ENCODE assay signal across 14 cellular contexts in genomic region chr3:42763023-42763422, GRCh38. TPM values are rescaled to one million over a fixed set of nuclear protein-coding genes. Genes with fewer than 3 reads are reported as not detected.
DNase-seq lines count a peak whose midpoint lies in the region; ATAC-seq, FAIRE-seq and TF ChIP-seq lines count a peak whose summit lies in the region.
"Had no signal": no experiment of that assay in that cellular context is flagged by ENCODE, and none has a peak within 500 bp of the region (broad histone marks: within the 10 kb centered on the region; RNA-seq: fewer than 3 reads in every experiment).

No MANE protein-coding gene starts in this region.

- in situ Hi-C loops in HepG2 (cut with HindIII; ENCODE audit: extremely low pct_ligation_motif_present, low pct_unique_long_range_greater_than_20kb), result no loop called here

- no peak for TF ChIP-seq EP300 in HepG2 (IDR thresholded peaks at IDR 0.05; ENCODE audit: low read depth in 2 of 2, low read length in 2 of 2)
- no peak for TF ChIP-seq EP300 in HepG2 (CRISPR knock-in tag; IDR thresholded peaks at IDR 0.05; ENCODE audit: borderline replicate concordance)

- H3K9ac ChIP-seq in astrocyte (ENCODE audit: low read length), result no peak overlapping the region
- no peak overlapping the region for H3K9ac ChIP-seq in HepG2 (ENCODE audit: insufficient read depth, low read depth, low read length)

- H3K79me2 ChIP-seq in astrocyte (ENCODE audit: insufficient read depth, low read length) (no peaks in the 10 kb centered on the region), HepG2 (ENCODE audit: insufficient read depth, low read length) (no peaks in the 10 kb centered on the region)

- no peak overlapping the region for H3K4me3 Mint-ChIP-seq in activated naive CD4-positive, alpha-beta T cell treated with anti-CD3 and anti-CD28 coated beads for 36 hours
- no peak overlapping the region for H3K4me3 Mint-ChIP-seq in astrocyte (ENCODE audit: unreplicated experiment)
- H3K4me3 Mint-ChIP-seq: activated naive CD4-positive, alpha-beta T cell treated with anti-CD3 and anti-CD28 coated beads, Interleukin-2, amount 10 ng/mL, durations not matched to agents 7 days and 5 days; natural killer cell had no signal

- no peak overlapping the region for H3K4me3 ChIP-seq in astrocyte (ENCODE audit: insufficient read depth, low read depth, low read length)
- H3K4me3 ChIP-seq in HepG2 (replicated peaks in 1 of 3; ENCODE audit: insufficient read depth in 1 of 3, low read depth in 2 of 3, low read length in 3 of 3), result no peak overlapping the region

- H3K9me3 ChIP-seq in astrocyte (ENCODE audit: insufficient read depth, low read depth, low read length) (no peaks in the 10 kb centered on the region), HepG2 (ENCODE audit: low read length) (no peaks in the 10 kb centered on the region)

- H3K27ac ChIP-seq in astrocyte (ENCODE audit: low read depth, low read length) (no peak overlapping the region), HepG2 (ENCODE audit: extremely low read length, insufficient read depth, low read length) (no peak overlapping the region)

- no peaks in the 10 kb centered on the region for H4K20me1 ChIP-seq in astrocyte (ENCODE audit: insufficient read depth, low read length)
- no peaks in the 10 kb centered on the region for H4K20me1 ChIP-seq in HepG2 (ENCODE audit: insufficient read depth, low read length)

- CTCF ChIA-PET in activated naive CD4-positive, alpha-beta T cell treated with anti-CD3 and anti-CD28 coated beads for 36 hours (lab: Charles Lee), result no interaction called here
- CTCF ChIA-PET in HepG2 (lab: Yijun Ruan, JAX; ENCODE audit: low intra/inter-chr PET ratio, low total read pairs), result no interaction called here

- H2AFZ ChIP-seq in astrocyte (ENCODE audit: low read depth, low read length) (no peak overlapping the region), HepG2 (ENCODE audit: low read length) (no peak overlapping the region)

- ATAC-seq in HepG2, result no peak; the same call in 2 of the 3 replicates
- ATAC-seq in GM21423 (IDR thresholded peaks at IDR 0.05; ENCODE audit: unreplicated experiment), result no peak
- ATAC-seq: natural killer cell had no signal

- no peaks in the 10 kb centered on the region for H3K36me3 Mint-ChIP-seq in activated naive CD4-positive, alpha-beta T cell treated with anti-CD3 and anti-CD28 coated beads for 36 hours (ENCODE audit: low read depth)
- no peaks in the 10 kb centered on the region for H3K36me3 Mint-ChIP-seq in astrocyte (ENCODE audit: low read depth, unreplicated experiment)
- H3K36me3 Mint-ChIP-seq: activated naive CD4-positive, alpha-beta T cell treated with anti-CD3 and anti-CD28 coated beads, Interleukin-2, amount 10 ng/mL, durations not matched to agents 7 days and 5 days; natural killer cell had no signal

- no peak for TF ChIP-seq CTCF in astrocyte (IDR thresholded peaks at IDR 0.05; ENCODE audit: insufficient read depth, low read depth, low read length)
- TF ChIP-seq CTCF in HepG2 (CRISPR knock-in tag; IDR thresholded peaks at IDR 0.05), result no peak

- no peaks in the 10 kb centered on the region for H3K4me1 ChIP-seq in astrocyte (ENCODE audit: insufficient read depth, low read length)
- H3K4me1 ChIP-seq in HepG2 (ENCODE audit: insufficient read depth, low read length), result peaks cover 36% of the 10 kb centered on the region

- H3K36me3 ChIP-seq in astrocyte (ENCODE audit: insufficient read depth, low read length), result no peaks in the 10 kb centered on the region
- H3K36me3 ChIP-seq in HepG2 (replicated peaks in 1 of 2; ENCODE audit: control insufficient read depth in 1 of 2, insufficient read depth in 2 of 2, low read length in 2 of 2), result no peaks in the 10 kb centered on the region

- no peak overlapping the region for H3K27ac Mint-ChIP-seq in activated naive CD4-positive, alpha-beta T cell treated with anti-CD3 and anti-CD28 coated beads for 36 hours
- H3K27ac Mint-ChIP-seq in astrocyte (ENCODE audit: unreplicated experiment), result no peak overlapping the region
- H3K27ac Mint-ChIP-seq: activated naive CD4-positive, alpha-beta T cell treated with anti-CD3 and anti-CD28 coated beads, Interleukin-2, amount 10 ng/mL, durations not matched to agents 7 days and 5 days; natural killer cell had no signal

- H3K4me1 Mint-ChIP-seq in activated naive CD4-positive, alpha-beta T cell treated with anti-CD3 and anti-CD28 coated beads for 36 hours (ENCODE audit: low read depth), result no peaks in the 10 kb centered on the region
- no peaks in the 10 kb centered on the region for H3K4me1 Mint-ChIP-seq in astrocyte (ENCODE audit: low read depth, unreplicated experiment)
- H3K4me1 Mint-ChIP-seq: activated naive CD4-positive, alpha-beta T cell treated with anti-CD3 and anti-CD28 coated beads, Interleukin-2, amount 10 ng/mL, durations not matched to agents 7 days and 5 days; natural killer cell had no signal

- TF ChIP-seq RAD21 in HepG2 (CRISPR knock-in tag; IDR thresholded peaks at IDR 0.05), result no peak

- peak; percentile 20 for DNase-seq in activated naive CD4-positive, alpha-beta T cell treated with anti-CD3 and anti-CD28 coated beads for 36 hours
- DNase-seq in activated naive CD4-positive, alpha-beta T cell (lab: John Stamatoyannopoulos, UW), result no peak
- DNase-seq in astrocyte (ENCODE audit: low read depth), result peak; percentile 44
- DNase-seq in HepG2 (ENCODE audit: low spot score), result no peak
- DNase-seq in amniotic stem cell (lab: John Stamatoyannopoulos, UW), result no peak
- DNase-seq in NCI-H1694 (lab: John Stamatoyannopoulos, UW), result no peak
- no peak for DNase-seq in DMS53 (lab: John Stamatoyannopoulos, UW)
- DNase-seq: activated CD4-positive, alpha-beta T cell treated with anti-CD3 and anti-CD28 coated beads, Interleukin-2, amount 50 U/mL, for 1 hour; activated naive CD4-positive, alpha-beta T cell treated with anti-CD3 and anti-CD28 coated beads, Interleukin-2, amount 10 ng/mL, durations not matched to agents 7 days and 5 days; cerebellar nuclear complex; kidney; natural killer cell; NCI-H2171 treated with DMSO at 0.1 percent for 48 hours had no signal

- BruUV-seq in HepG2 (replicated peaks; lab: Mats Ljungman, UMichigan), result no TSS peak

- H3K27me3 Mint-ChIP-seq in activated naive CD4-positive, alpha-beta T cell treated with anti-CD3 and anti-CD28 coated beads for 36 hours (ENCODE audit: low read depth), result no peaks in the 10 kb centered on the region
- H3K27me3 Mint-ChIP-seq in astrocyte (ENCODE audit: low read depth, unreplicated experiment), result peaks cover 13% of the 10 kb centered on the region

- intact Hi-C loops in activated naive CD4-positive, alpha-beta T cell treated with anti-CD3 and anti-CD28 coated beads for 36 hours (cut with micrococcal nuclease), result no loop called here
- intact Hi-C loops in HepG2 (cut with micrococcal nuclease; ENCODE audit: unreplicated experiment), result no loop called here

- H3K9me3 Mint-ChIP-seq in activated naive CD4-positive, alpha-beta T cell treated with anti-CD3 and anti-CD28 coated beads for 36 hours, result no peaks in the 10 kb centered on the region
- H3K9me3 Mint-ChIP-seq in astrocyte (ENCODE audit: unreplicated experiment), result no peaks in the 10 kb centered on the region
- H3K9me3 Mint-ChIP-seq: activated naive CD4-positive, alpha-beta T cell treated with anti-CD3 and anti-CD28 coated beads, Interleukin-2, amount 10 ng/mL, durations not matched to agents 7 days and 5 days; natural killer cell had no signal

- WGBS in HepG2 (ENCODE audit: low lambda C conversion rate), result 24% methylated on average over 2 of the region's 2 CpGs

- H3K27me3 ChIP-seq in astrocyte (ENCODE audit: insufficient read depth, low read length) (peaks cover 4% of the 10 kb centered on the region), HepG2 (ENCODE audit: control insufficient read depth in 1 of 2, insufficient read depth in 2 of 2, low read length in 2 of 2) (no peaks in the 10 kb centered on the region)

- POLR2A ChIA-PET in HepG2 (lab: Yijun Ruan, JAX), result interaction anchor here (0.9 to 2.0 kb wide), 3 partner anchors 7 to 42 kb away, joined by 3 to 9 read pairs (median 4); partner anchors contain the start of gene HIGD1A

- FAIRE-seq in astrocyte (lab: Jason Lieb, UNC), result no peak
- FAIRE-seq in HepG2 (lab: Jason Lieb, UNC), result no peak
- FAIRE-seq: kidney had no signal

- no peak for TF ChIP-seq POLR2A in HepG2 (IDR thresholded peaks at IDR 0.05; ENCODE audit: insufficient read depth in 1 of 2, low read depth in 2 of 2, low read length in 2 of 2)

- H3K4me2 ChIP-seq in astrocyte (ENCODE audit: low read length) (no peak overlapping the region), HepG2 (ENCODE audit: low read depth, low read length) (peak overlapping the region; percentile 15; the same call in 1 of the 2 replicates)

RNA-seq across cellular contexts. Expression of gene CCDC13, which starts 10.0 kb away (rescaled TPM):
- under 1 TPM in 1 of 2 experiments, not detected in 1; 0.31 TPM for total RNA-seq in activated naive CD4-positive, alpha-beta T cell treated with anti-CD3 and anti-CD28 coated beads for 36 hours
- 0.84 and 1.3 TPM in 2 replicates for total RNA-seq in astrocyte
- total RNA-seq in HepG2 (2016; rRNA removed; fragmentation: Illumina TruSeq; extraction: Trizol), result 0.22 TPM in 1 of 2 replicates, not detected in the other
- total RNA-seq in HepG2 (2016; cell fraction: cytosol; rRNA removed; fragmentation: Illumina TruSeq; extraction: Trizol; ENCODE audit: low read depth), result not detected in 2 replicates
- total RNA-seq in HepG2 (2016; cell fraction: insoluble cytoplasmic fraction; rRNA removed; fragmentation: Illumina TruSeq; extraction: Trizol), result 0.19 TPM in 1 of 2 replicates, not detected in the other
- 0.31 and 0.34 TPM in 2 replicates for total RNA-seq in HepG2 (2016; cell fraction: membrane; rRNA removed; fragmentation: Illumina TruSeq; extraction: Trizol)
- total RNA-seq in HepG2 (2016; cell fraction: nucleus; rRNA removed; fragmentation: Illumina TruSeq; extraction: Trizol), result not detected in 2 replicates
- 0.51 and 0.68 TPM in 2 replicates for polyA plus RNA-seq in HepG2 (2011; rRNA removed)
- 0.09 and 0.26 TPM in 2 replicates for polyA plus RNA-seq in HepG2 (2011; cell fraction: cytosol; rRNA removed)
- 1.6 and 2.5 TPM in 2 replicates for polyA plus RNA-seq in HepG2 (2011; cell fraction: nucleus; rRNA removed)
- polyA plus RNA-seq in HepG2 (2012), result 0.43 and 0.89 TPM in 2 replicates
- polyA plus RNA-seq in HepG2 (2016; cell fraction: cytosol; fragmentation: Illumina TruSeq; extraction: Trizol; ENCODE audit: low read depth), result 0.42 TPM in 1 of 2 replicates, not detected in the other
- 0.41 TPM in 1 of 2 replicates, not detected in the other for polyA plus RNA-seq in HepG2 (2016; cell fraction: insoluble cytoplasmic fraction; fragmentation: Illumina TruSeq; extraction: Trizol; ENCODE audit: low read depth)
- polyA plus RNA-seq in HepG2 (2016; cell fraction: membrane; fragmentation: Illumina TruSeq; extraction: Trizol; ENCODE audit: low read depth), result 0.27 and 0.39 TPM in 2 replicates
- not detected in 2 replicates for polyA plus RNA-seq in HepG2 (2016; cell fraction: nucleus; fragmentation: Illumina TruSeq; extraction: Trizol; ENCODE audit: insufficient read depth, low read depth)
- 0.30 TPM in 1 of 2 replicates, not detected in the other for polyA minus RNA-seq in HepG2 (2011; rRNA and poly(A)+ RNA removed; ENCODE audit: low replicate concordance)
- polyA minus RNA-seq in HepG2 (2011; cell fraction: cytosol; rRNA and poly(A)+ RNA removed), result not detected in 2 replicates
- 1.4 and 2.0 TPM in 2 replicates for polyA minus RNA-seq in HepG2 (2011; cell fraction: nucleus; rRNA and poly(A)+ RNA removed)

RNA-seq across cellular contexts. Expression of gene HIGD1A, which starts 41.3 kb away (rescaled TPM):
- total RNA-seq in activated naive CD4-positive, alpha-beta T cell treated with anti-CD3 and anti-CD28 coated beads for 36 hours, result 10 to 100 TPM; 57.1 to 66.4 TPM
- total RNA-seq in astrocyte, result 125 and 150 TPM in 2 replicates
- total RNA-seq in HepG2 (2016; rRNA removed; fragmentation: Illumina TruSeq; extraction: Trizol), result 253 and 379 TPM in 2 replicates
- 47.7 and 48.6 TPM in 2 replicates for total RNA-seq in HepG2 (2016; cell fraction: cytosol; rRNA removed; fragmentation: Illumina TruSeq; extraction: Trizol; ENCODE audit: low read depth)
- total RNA-seq in HepG2 (2016; cell fraction: insoluble cytoplasmic fraction; rRNA removed; fragmentation: Illumina TruSeq; extraction: Trizol), result 250 and 416 TPM in 2 replicates
- total RNA-seq in HepG2 (2016; cell fraction: membrane; rRNA removed; fragmentation: Illumina TruSeq; extraction: Trizol), result 136 and 157 TPM in 2 replicates
- total RNA-seq in HepG2 (2016; cell fraction: nucleus; rRNA removed; fragmentation: Illumina TruSeq; extraction: Trizol), result 98.8 and 101 TPM in 2 replicates
- polyA plus RNA-seq in HepG2 (2011; rRNA removed), result 175 and 222 TPM in 2 replicates
- 84.7 and 175 TPM in 2 replicates for polyA plus RNA-seq in HepG2 (2011; cell fraction: cytosol; rRNA removed)
- polyA plus RNA-seq in HepG2 (2011; cell fraction: nucleus; rRNA removed), result 20.5 and 47.2 TPM in 2 replicates
- 196 and 210 TPM in 2 replicates for polyA plus RNA-seq in HepG2 (2012)
- 58.2 and 60.2 TPM in 2 replicates for polyA plus RNA-seq in HepG2 (2016; cell fraction: cytosol; fragmentation: Illumina TruSeq; extraction: Trizol; ENCODE audit: low read depth)
- polyA plus RNA-seq in HepG2 (2016; cell fraction: insoluble cytoplasmic fraction; fragmentation: Illumina TruSeq; extraction: Trizol; ENCODE audit: low read depth), result 380 and 413 TPM in 2 replicates
- polyA plus RNA-seq in HepG2 (2016; cell fraction: membrane; fragmentation: Illumina TruSeq; extraction: Trizol; ENCODE audit: low read depth), result 121 and 132 TPM in 2 replicates
- 141 TPM in 2 replicates for polyA plus RNA-seq in HepG2 (2016; cell fraction: nucleus; fragmentation: Illumina TruSeq; extraction: Trizol; ENCODE audit: insufficient read depth, low read depth)
- 17.0 and 26.1 TPM in 2 replicates for polyA minus RNA-seq in HepG2 (2011; rRNA and poly(A)+ RNA removed; ENCODE audit: low replicate concordance)
- 99.1 and 123 TPM in 2 replicates for polyA minus RNA-seq in HepG2 (2011; cell fraction: cytosol; rRNA and poly(A)+ RNA removed)
- 38.9 and 61.0 TPM in 2 replicates for polyA minus RNA-seq in HepG2 (2011; cell fraction: nucleus; rRNA and poly(A)+ RNA removed)

RNA-seq across cellular contexts. Expression of gene ACKR2, which starts 46.2 kb away (rescaled TPM):
- total RNA-seq in activated naive CD4-positive, alpha-beta T cell treated with anti-CD3 and anti-CD28 coated beads for 36 hours, result under 1 TPM; 0.42 to 0.76 TPM
- total RNA-seq in astrocyte (1.7 and 2.1 TPM in 2 replicates), HepG2 (2016; rRNA removed; fragmentation: Illumina TruSeq; extraction: Trizol) (1.1 TPM in 2 replicates)
- 0.62 and 2.0 TPM in 2 replicates for total RNA-seq in HepG2 (2016; cell fraction: cytosol; rRNA removed; fragmentation: Illumina TruSeq; extraction: Trizol; ENCODE audit: low read depth)
- total RNA-seq in HepG2 (2016; cell fraction: insoluble cytoplasmic fraction; rRNA removed; fragmentation: Illumina TruSeq; extraction: Trizol), result 0.64 and 0.71 TPM in 2 replicates
- 1.1 and 1.2 TPM in 2 replicates for total RNA-seq in HepG2 (2016; cell fraction: membrane; rRNA removed; fragmentation: Illumina TruSeq; extraction: Trizol)
- 1.1 and 2.7 TPM in 2 replicates for total RNA-seq in HepG2 (2016; cell fraction: nucleus; rRNA removed; fragmentation: Illumina TruSeq; extraction: Trizol)
- polyA plus RNA-seq in HepG2 (2011; rRNA removed), result 1.9 and 2.6 TPM in 2 replicates
- 0.87 and 1.3 TPM in 2 replicates for polyA plus RNA-seq in HepG2 (2011; cell fraction: cytosol; rRNA removed)
- 1.9 and 2.1 TPM in 2 replicates for polyA plus RNA-seq in HepG2 (2011; cell fraction: nucleus; rRNA removed)
- polyA plus RNA-seq in HepG2 (2012), result 1.4 and 1.8 TPM in 2 replicates
- polyA plus RNA-seq in HepG2 (2016; cell fraction: cytosol; fragmentation: Illumina TruSeq; extraction: Trizol; ENCODE audit: low read depth), result 0.19 and 0.42 TPM in 2 replicates
- 0.44 and 0.74 TPM in 2 replicates for polyA plus RNA-seq in HepG2 (2016; cell fraction: insoluble cytoplasmic fraction; fragmentation: Illumina TruSeq; extraction: Trizol; ENCODE audit: low read depth)
- 0.29 and 0.34 TPM in 2 replicates for polyA plus RNA-seq in HepG2 (2016; cell fraction: membrane; fragmentation: Illumina TruSeq; extraction: Trizol; ENCODE audit: low read depth)
- 0.83 and 1.5 TPM in 2 replicates for polyA plus RNA-seq in HepG2 (2016; cell fraction: nucleus; fragmentation: Illumina TruSeq; extraction: Trizol; ENCODE audit: insufficient read depth, low read depth)
- 0.05 and 6.0 TPM in 2 replicates for polyA minus RNA-seq in HepG2 (2011; rRNA and poly(A)+ RNA removed; ENCODE audit: low replicate concordance)
- polyA minus RNA-seq in HepG2 (2011; cell fraction: cytosol; rRNA and poly(A)+ RNA removed), result 3.0 and 3.5 TPM in 2 replicates
- 3.5 and 6.0 TPM in 2 replicates for polyA minus RNA-seq in HepG2 (2011; cell fraction: nucleus; rRNA and poly(A)+ RNA removed)

Comparison
In these comparisons a context has a peak if more than half of its experiments do, and no peak if none do; other contexts are left out.
1. DNase-seq: peak in activated naive CD4-positive, alpha-beta T cell treated with anti-CD3 and anti-CD28 coated beads for 36 hours (single experiment) and astrocyte (single experiment); none in activated naive CD4-positive, alpha-beta T cell (0 of 4), HepG2 (single experiment), amniotic stem cell (single experiment), NCI-H1694 (single experiment) and DMS53 (single experiment).